In the genomic region with DNA sequence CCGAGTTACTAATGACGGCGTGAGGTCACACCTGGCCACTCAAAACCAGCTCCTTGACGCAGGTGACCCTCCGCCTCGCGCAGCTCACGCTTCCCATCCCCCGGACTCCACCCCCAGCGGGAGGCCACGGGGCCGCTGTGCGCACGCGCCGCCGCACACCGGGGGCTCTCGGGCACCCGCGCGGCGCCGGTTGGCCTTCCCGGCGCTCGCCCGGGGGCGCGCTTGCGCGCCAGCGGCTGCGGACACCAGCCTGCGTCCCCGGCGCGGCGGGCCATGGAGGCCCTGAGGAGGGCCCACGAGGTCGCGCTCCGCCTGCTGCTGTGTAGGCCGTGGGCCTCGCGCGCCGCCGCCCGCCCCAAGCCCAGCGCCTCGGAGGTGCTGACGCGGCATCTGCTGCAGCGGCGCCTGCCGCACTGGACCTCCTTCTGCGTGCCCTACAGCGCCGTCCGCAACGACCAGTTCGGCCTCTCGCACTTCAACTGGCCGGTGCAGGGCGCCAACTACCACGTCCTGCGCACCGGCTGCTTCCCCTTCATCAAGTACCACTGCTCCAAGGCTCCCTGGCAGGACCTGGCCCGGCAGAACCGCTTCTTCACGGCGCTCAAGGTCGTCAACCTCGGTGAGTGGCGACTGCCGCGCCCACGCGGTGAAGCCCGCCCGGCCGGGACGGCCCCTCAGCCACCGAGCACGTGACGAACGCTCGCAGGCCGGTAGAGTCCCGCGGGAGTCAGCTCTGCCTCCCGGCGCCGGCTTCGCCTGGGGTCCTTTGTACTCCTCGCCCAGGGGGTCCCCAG, we compare ENCODE assay signal across 1 cellular context.
TF ChIP-seq lines count a peak whose summit lies in the region.

C15orf61 (plus strand) TSS at position 156 of the 794 bp plus-strand sequence; CDS start at position 274, 118 bp downstream.

TF ChIP-seq in K562, 482 proteins besides CTCF, POLR2A, EP300 and RAD21 (continued from another document and continues in another):
- TF ChIP-seq VEZF1 (CRISPR knock-in tag; IDR thresholded peaks at IDR 0.05): peak; percentile 84
- TF ChIP-seq E2F6 (IDR thresholded peaks at IDR 0.05; ENCODE audit: borderline replicate concordance in 1 of 2, extremely low read depth in 1 of 2, insufficient read depth in 1 of 2, insufficient read length in 1 of 2, low read depth in 1 of 2, low read length in 1 of 2, poor library complexity in 1 of 2, severe bottlenecking in 1 of 2): peak; percentile 92 to 96
- TF ChIP-seq PCBP1 (IDR thresholded peaks at IDR 0.05; ENCODE audit: low read depth, low read length, poor library complexity, severe bottlenecking): peak; percentile 9
- TF ChIP-seq HNRNPH1 (optimal IDR thresholded peaks at IDR 0.05; ENCODE audit: low read depth, low read length): no peak
- peak; percentile 70 for TF ChIP-seq SAP30 (IDR thresholded peaks at IDR 0.05; ENCODE audit: borderline replicate concordance, insufficient read depth, low read depth, low read length, poor library complexity, severe bottlenecking)
- TF ChIP-seq ZNF277 (CRISPR knock-in tag; IDR thresholded peaks at IDR 0.05; ENCODE audit: borderline replicate concordance): no peak
- TF ChIP-seq SRSF7 (optimal IDR thresholded peaks at IDR 0.05; ENCODE audit: low read depth, low read length): no peak
- peak; percentile 81 for TF ChIP-seq ZNF431 (CRISPR knock-in tag; IDR thresholded peaks at IDR 0.05)
- peak; percentile 96 for TF ChIP-seq CXXC5 (CRISPR knock-in tag; IDR thresholded peaks at IDR 0.05)
- no peak for TF ChIP-seq RBM15 (IDR thresholded peaks at IDR 0.05; ENCODE audit: insufficient read depth, low read length)
- TF ChIP-seq SREBF2 (CRISPR knock-in tag; IDR thresholded peaks at IDR 0.05): no peak
- TF ChIP-seq CTCFL (IDR thresholded peaks at IDR 0.05; ENCODE audit: borderline replicate concordance, insufficient read depth, low read depth, low read length, poor library complexity, severe bottlenecking): peak; percentile 13
- peak; percentile 8; the same call in 1 of the 2 replicates for TF ChIP-seq FOSL1 (tag; conservative IDR thresholded peaks at IDR 0.05)
- TF ChIP-seq MECOM (CRISPR knock-in tag; IDR thresholded peaks at IDR 0.05): no peak
- no peak for TF ChIP-seq RBM25 (IDR thresholded peaks at IDR 0.05; ENCODE audit: low read depth, low read length, severe bottlenecking)
- no peak for TF ChIP-seq EWSR1 (IDR thresholded peaks at IDR 0.05; ENCODE audit: borderline replicate concordance, low read depth, partially characterized antibody)
- TF ChIP-seq PHF20 (IDR thresholded peaks at IDR 0.05; ENCODE audit: partially characterized antibody): peak; percentile 77
- TF ChIP-seq GATA2 (CRISPR knock-in tag; IDR thresholded peaks at IDR 0.05): no peak
- peak; percentile 92 to 94 for TF ChIP-seq NRF1 (conservative IDR thresholded peaks at IDR 0.05 in 1 of 2, IDR thresholded peaks at IDR 0.05 in 1 of 2)
- TF ChIP-seq DEAF1 (CRISPR knock-in tag; IDR thresholded peaks at IDR 0.05): no peak
- peak; percentile 32 for TF ChIP-seq HMGN3 (IDR thresholded peaks at IDR 0.05; ENCODE audit: borderline replicate concordance, extremely low read depth, insufficient read length, low read depth, low read length)
- no peak for TF ChIP-seq ZHX1 (conservative IDR thresholded peaks at IDR 0.05; ENCODE audit: low read length)
- TF ChIP-seq ARID2 (IDR thresholded peaks at IDR 0.05): peak; percentile 5; the same call in 1 of the 2 replicates
- TF ChIP-seq ZNF740 (CRISPR knock-in tag; IDR thresholded peaks at IDR 0.05): peak; percentile 54; the same call in 1 of the 2 replicates
- TF ChIP-seq ZNF740 (tag; IDR thresholded peaks at IDR 0.05): no peak
- TF ChIP-seq, protein P1, sequence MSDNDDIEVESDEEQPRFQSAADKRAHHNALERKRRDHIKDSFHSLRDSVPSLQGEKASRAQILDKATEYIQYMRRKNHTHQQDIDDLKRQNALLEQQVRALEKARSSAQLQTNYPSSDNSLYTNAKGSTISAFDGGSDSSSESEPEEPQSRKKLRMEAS (CRISPR knock-in tag; IDR thresholded peaks at IDR 0.05): peak; percentile 98
- TF ChIP-seq SMAD4 (CRISPR knock-in tag; conservative IDR thresholded peaks at IDR 0.05): peak; percentile 73
- TF ChIP-seq, protein P2, sequence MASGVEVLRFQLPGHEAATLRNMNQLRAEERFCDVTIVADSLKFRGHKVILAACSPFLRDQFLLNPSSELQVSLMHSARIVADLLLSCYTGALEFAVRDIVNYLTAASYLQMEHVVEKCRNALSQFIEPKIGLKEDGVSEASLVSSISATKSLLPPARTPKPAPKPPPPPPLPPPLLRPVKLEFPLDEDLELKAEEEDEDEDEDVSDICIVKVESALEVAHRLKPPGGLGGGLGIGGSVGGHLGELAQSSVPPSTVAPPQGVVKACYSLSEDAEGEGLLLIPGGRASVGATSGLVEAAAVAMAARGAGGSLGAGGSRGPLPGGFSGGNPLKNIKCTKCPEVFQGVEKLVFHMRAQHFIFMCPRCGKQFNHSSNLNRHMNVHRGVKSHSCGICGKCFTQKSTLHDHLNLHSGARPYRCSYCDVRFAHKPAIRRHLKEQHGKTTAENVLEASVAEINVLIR (CRISPR knock-in tag; IDR thresholded peaks at IDR 0.05): no peak
- no peak for TF ChIP-seq SIRT6 (IDR thresholded peaks at IDR 0.05; ENCODE audit: low read depth, low read length)
- peak; percentile 94 for TF ChIP-seq ZBTB1 (CRISPR knock-in tag; IDR thresholded peaks at IDR 0.05; ENCODE audit: borderline replicate concordance, low read depth)
- peak; percentile 60 for TF ChIP-seq SIN3B (IDR thresholded peaks at IDR 0.05; ENCODE audit: low read depth)
- TF ChIP-seq, protein P3, sequence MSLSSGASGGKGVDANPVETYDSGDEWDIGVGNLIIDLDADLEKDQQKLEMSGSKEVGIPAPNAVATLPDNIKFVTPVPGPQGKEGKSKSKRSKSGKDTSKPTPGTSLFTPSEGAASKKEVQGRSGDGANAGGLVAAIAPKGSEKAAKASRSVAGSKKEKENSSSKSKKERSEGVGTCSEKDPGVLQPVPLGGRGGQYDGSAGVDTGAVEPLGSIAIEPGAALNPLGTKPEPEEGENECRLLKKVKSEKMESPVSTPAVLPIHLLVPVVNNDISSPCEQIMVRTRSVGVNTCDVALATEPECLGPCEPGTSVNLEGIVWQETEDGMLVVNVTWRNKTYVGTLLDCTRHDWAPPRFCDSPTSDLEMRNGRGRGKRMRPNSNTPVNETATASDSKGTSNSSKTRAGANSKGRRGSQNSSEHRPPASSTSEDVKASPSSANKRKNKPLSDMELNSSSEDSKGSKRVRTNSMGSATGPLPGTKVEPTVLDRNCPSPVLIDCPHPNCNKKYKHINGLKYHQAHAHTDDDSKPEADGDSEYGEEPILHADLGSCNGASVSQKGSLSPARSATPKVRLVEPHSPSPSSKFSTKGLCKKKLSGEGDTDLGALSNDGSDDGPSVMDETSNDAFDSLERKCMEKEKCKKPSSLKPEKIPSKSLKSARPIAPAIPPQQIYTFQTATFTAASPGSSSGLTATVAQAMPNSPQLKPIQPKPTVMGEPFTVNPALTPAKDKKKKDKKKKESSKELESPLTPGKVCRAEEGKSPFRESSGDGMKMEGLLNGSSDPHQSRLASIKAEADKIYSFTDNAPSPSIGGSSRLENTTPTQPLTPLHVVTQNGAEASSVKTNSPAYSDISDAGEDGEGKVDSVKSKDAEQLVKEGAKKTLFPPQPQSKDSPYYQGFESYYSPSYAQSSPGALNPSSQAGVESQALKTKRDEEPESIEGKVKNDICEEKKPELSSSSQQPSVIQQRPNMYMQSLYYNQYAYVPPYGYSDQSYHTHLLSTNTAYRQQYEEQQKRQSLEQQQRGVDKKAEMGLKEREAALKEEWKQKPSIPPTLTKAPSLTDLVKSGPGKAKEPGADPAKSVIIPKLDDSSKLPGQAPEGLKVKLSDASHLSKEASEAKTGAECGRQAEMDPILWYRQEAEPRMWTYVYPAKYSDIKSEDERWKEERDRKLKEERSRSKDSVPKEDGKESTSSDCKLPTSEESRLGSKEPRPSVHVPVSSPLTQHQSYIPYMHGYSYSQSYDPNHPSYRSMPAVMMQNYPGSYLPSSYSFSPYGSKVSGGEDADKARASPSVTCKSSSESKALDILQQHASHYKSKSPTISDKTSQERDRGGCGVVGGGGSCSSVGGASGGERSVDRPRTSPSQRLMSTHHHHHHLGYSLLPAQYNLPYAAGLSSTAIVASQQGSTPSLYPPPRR (CRISPR knock-in tag; IDR thresholded peaks at IDR 0.05; ENCODE audit: borderline replicate concordance): no peak
- peak; percentile 54; the same call in 1 of the 2 replicates for TF ChIP-seq POLR2AphosphoS5 (IDR thresholded peaks at IDR 0.05; ENCODE audit: control insufficient read depth, insufficient read depth, low read depth, low read length)
- TF ChIP-seq NR1H2 (CRISPR knock-in tag; IDR thresholded peaks at IDR 0.05): peak; percentile 92; the same call in 1 of the 2 replicates
- no peak for TF ChIP-seq TCFL5 (CRISPR knock-in tag; conservative IDR thresholded peaks at IDR 0.05)
- TF ChIP-seq MAFF (IDR thresholded peaks at IDR 0.05; ENCODE audit: low read length): no peak
- 0 out of 2 replicates have a peak, but pooled peaks have one; percentile 11 for TF ChIP-seq CAMTA2 (CRISPR knock-in tag; conservative IDR thresholded peaks at IDR 0.05)
- no peak; the same call in 1 of the 2 replicates for TF ChIP-seq ERF (CRISPR knock-in tag; IDR thresholded peaks at IDR 0.05)
- peak; percentile 54; the same call in 1 of the 2 replicates for TF ChIP-seq ZNF143 (CRISPR knock-in tag; IDR thresholded peaks at IDR 0.05)
